ENCODE assay signal across 11 cellular contexts in the genomic region with DNA sequence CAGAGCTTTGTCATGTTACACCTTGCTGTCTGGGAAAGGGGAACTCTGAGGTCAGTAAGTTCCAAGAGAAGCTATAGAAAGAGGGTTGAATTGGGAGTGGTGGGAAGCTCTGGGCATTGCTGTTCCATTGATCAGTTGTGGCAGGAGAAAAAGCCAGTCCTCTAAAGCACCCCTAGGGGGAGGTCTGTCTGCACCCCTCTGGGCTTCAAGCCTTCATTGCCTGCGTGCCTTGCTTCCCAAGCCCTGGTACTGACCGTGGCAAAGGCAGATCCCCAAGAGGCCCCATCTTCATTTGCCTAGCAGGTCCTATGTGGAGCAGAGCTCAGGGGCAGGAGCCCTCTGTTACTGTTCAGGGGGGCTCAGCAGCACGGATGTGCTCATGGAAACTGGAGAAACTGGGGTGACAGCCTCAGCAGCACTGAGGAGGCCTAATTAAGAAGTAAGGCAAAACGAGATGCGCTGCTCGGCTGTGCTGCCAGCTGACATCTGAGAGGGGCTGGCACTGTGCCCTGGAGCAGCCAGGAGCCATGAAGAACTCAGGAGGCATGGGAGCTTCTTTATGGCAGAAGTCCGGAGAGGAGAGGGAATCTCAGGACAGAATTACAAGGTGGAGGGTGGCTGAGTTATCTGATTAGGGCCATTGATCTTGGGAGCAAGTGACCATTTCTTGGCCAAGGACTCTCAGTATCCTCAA.
DNase-seq lines count a peak whose midpoint lies in the region; ATAC-seq and TF ChIP-seq lines count a peak whose summit lies in the region.
"Had no signal": no experiment of that assay in that cellular context is flagged by ENCODE, and none has a peak within 500 bp of the region (broad histone marks: within the 10 kb centered on the region; RNA-seq: fewer than 3 reads in every experiment).

No MANE protein-coding gene starts in this region.

- H3K9me3 ChIP-seq in Karpas-422 (ENCODE audit: low read length) (no peaks in the 10 kb centered on the region), WERI-Rb-1 (ENCODE audit: severe bottlenecking) (no peaks in the 10 kb centered on the region), neural progenitor cell (ENCODE audit: low read depth) (no peaks in the 10 kb centered on the region)

- peaks cover 3% of the 10 kb centered on the region for H3K27me3 ChIP-seq in GM06990 (replicated peaks; ENCODE audit: control insufficient read depth, insufficient read depth, low read length)
- H3K27me3 ChIP-seq in Karpas-422 (ENCODE audit: low read length): no peaks in the 10 kb centered on the region
- H3K27me3 ChIP-seq in WERI-Rb-1 (ENCODE audit: insufficient read depth, low read depth, severe bottlenecking): no peaks in the 10 kb centered on the region
- H3K27me3 ChIP-seq in neural progenitor cell: no peaks in the 10 kb centered on the region

- H3K4me3 ChIP-seq in GM06990 (replicated peaks; ENCODE audit: low read depth, low read length) (no peak overlapping the region), Karpas-422 (ENCODE audit: low read length) (no peak overlapping the region), WERI-Rb-1 (ENCODE audit: low read depth, low read length) (no peak overlapping the region), neural progenitor cell (no peak overlapping the region)
- H3K4me3 ChIP-seq: PC-9 had no signal

- no peaks in the 10 kb centered on the region for H3K36me3 Mint-ChIP-seq in neural progenitor cell
- H3K36me3 Mint-ChIP-seq: naive thymus-derived CD8-positive, alpha-beta T cell had no signal

- no peak overlapping the region for H3K4me3 Mint-ChIP-seq in neural progenitor cell
- H3K4me3 Mint-ChIP-seq: naive thymus-derived CD8-positive, alpha-beta T cell had no signal

- H3K4me2 ChIP-seq in Karpas-422 (ENCODE audit: low read depth, low read length, poor library complexity, severe bottlenecking) (no peak overlapping the region), neural progenitor cell (no peak overlapping the region)
- H3K4me2 ChIP-seq: PC-9 had no signal

- H3K27ac ChIP-seq in Karpas-422 (ENCODE audit: low read length) (no peak overlapping the region), WERI-Rb-1 (no peak overlapping the region), neural progenitor cell (no peak overlapping the region)
- H3K27ac ChIP-seq: PC-9 had no signal

- H4K20me1 ChIP-seq in Karpas-422 (ENCODE audit: insufficient read depth, low read depth, low read length): no peaks in the 10 kb centered on the region; the same call in 1 of the 2 replicates
- H4K20me1 ChIP-seq in neural progenitor cell (ENCODE audit: low read depth): no peaks in the 10 kb centered on the region

- no peak overlapping the region for H3K9ac ChIP-seq in Karpas-422 (ENCODE audit: low read length)
- no peak overlapping the region for H3K9ac ChIP-seq in neural progenitor cell

- H3K79me2 ChIP-seq in Karpas-422 (ENCODE audit: low read length) (no peaks in the 10 kb centered on the region), neural progenitor cell (ENCODE audit: low read depth) (no peaks in the 10 kb centered on the region)

- DNase-seq in GM06990 (ENCODE audit: extremely low read depth, insufficient read length): no peak
- DNase-seq in Karpas-422: peak; percentile 59
- peak; percentile 29 for DNase-seq in WERI-Rb-1
- peak; percentile 47 for DNase-seq in neural progenitor cell (ENCODE audit: low spot score)
- no peak for DNase-seq in activated CD4-positive, CD25-positive, alpha-beta regulatory T cell treated with anti-CD3 and anti-CD28 coated beads, Interleukin-2, amount 50 U/mL, for 72 hours
- DNase-seq: activated effector memory CD4-positive, alpha-beta T cell treated with Interleukin-2 at 50 U/mL for 16 hours; PC-9; stimulated activated CD4-positive, alpha-beta T cell treated with anti-CD3 and anti-CD28 coated beads, Interleukin-4, amount 100 ng/mL, for 24 hours had no signal

- ATAC-seq in HG02798 (IDR thresholded peaks at IDR 0.05; ENCODE audit: poor library complexity, unreplicated experiment) (no peak), HG02884 (IDR thresholded peaks at IDR 0.05; ENCODE audit: unreplicated experiment) (no peak)
- ATAC-seq: naive thymus-derived CD8-positive, alpha-beta T cell had no signal

- H3F3A ChIP-seq in neural progenitor cell (ENCODE audit: low read depth): no peaks in the 10 kb centered on the region

- peaks cover 16% of the 10 kb centered on the region for H3K27me3 Mint-ChIP-seq in neural progenitor cell (ENCODE audit: insufficient read depth, low read depth)

- no peaks in the 10 kb centered on the region for H3K36me3 ChIP-seq in GM06990 (ENCODE audit: control insufficient read depth, insufficient read depth, low read length)
- no peaks in the 10 kb centered on the region for H3K36me3 ChIP-seq in Karpas-422 (ENCODE audit: insufficient read depth, low read length)
- H3K36me3 ChIP-seq in WERI-Rb-1: no peaks in the 10 kb centered on the region
- H3K36me3 ChIP-seq in neural progenitor cell: no peaks in the 10 kb centered on the region

- peaks cover 10% of the 10 kb centered on the region for H3K4me1 Mint-ChIP-seq in neural progenitor cell

- TF ChIP-seq CTCF in GM06990 (IDR thresholded peaks at IDR 0.05; ENCODE audit: insufficient read depth, low read length, poor library complexity, severe bottlenecking) (peak; percentile 36), WERI-Rb-1 (IDR thresholded peaks at IDR 0.05; ENCODE audit: low read depth, low read length) (peak; percentile 65), neural progenitor cell (IDR thresholded peaks at IDR 0.05) (peak; percentile 34)

- peaks cover 2% of the 10 kb centered on the region for H3K9me3 Mint-ChIP-seq in neural progenitor cell

- H3K27ac Mint-ChIP-seq in neural progenitor cell: peak overlapping the region; percentile 50

- H3K9me2 ChIP-seq in Karpas-422 (replicated peaks; ENCODE audit: insufficient read depth, low read length): no peaks in the 10 kb centered on the region

- H3K4me1 ChIP-seq in Karpas-422 (ENCODE audit: low read length): peaks cover 26% of the 10 kb centered on the region
- H3K4me1 ChIP-seq in neural progenitor cell: no peaks in the 10 kb centered on the region

- H2AFZ ChIP-seq in Karpas-422 (ENCODE audit: low read length) (no peak overlapping the region), neural progenitor cell (replicated peaks) (peak overlapping the region; percentile 75)
- H2AFZ ChIP-seq: PC-9 had no signal

Comparison
In these comparisons a context has a peak if more than half of its experiments do, and no peak if none do; other contexts are left out.
1. DNase-seq: peak in Karpas-422 (single experiment), WERI-Rb-1 (single experiment) and neural progenitor cell (single experiment); none in GM06990 (single experiment) and activated CD4-positive, CD25-positive, alpha-beta regulatory T cell treated with anti-CD3 and anti-CD28 coated beads, Interleukin-2, amount 50 U/mL, for 72 hours (single experiment).
2. Peak in every context shown above with its lines, with median percentiles within 50 percentile points of each other: CTCF ChIP-seq.